ENCODE assay signal across 15 cellular contexts in the genomic region with DNA sequence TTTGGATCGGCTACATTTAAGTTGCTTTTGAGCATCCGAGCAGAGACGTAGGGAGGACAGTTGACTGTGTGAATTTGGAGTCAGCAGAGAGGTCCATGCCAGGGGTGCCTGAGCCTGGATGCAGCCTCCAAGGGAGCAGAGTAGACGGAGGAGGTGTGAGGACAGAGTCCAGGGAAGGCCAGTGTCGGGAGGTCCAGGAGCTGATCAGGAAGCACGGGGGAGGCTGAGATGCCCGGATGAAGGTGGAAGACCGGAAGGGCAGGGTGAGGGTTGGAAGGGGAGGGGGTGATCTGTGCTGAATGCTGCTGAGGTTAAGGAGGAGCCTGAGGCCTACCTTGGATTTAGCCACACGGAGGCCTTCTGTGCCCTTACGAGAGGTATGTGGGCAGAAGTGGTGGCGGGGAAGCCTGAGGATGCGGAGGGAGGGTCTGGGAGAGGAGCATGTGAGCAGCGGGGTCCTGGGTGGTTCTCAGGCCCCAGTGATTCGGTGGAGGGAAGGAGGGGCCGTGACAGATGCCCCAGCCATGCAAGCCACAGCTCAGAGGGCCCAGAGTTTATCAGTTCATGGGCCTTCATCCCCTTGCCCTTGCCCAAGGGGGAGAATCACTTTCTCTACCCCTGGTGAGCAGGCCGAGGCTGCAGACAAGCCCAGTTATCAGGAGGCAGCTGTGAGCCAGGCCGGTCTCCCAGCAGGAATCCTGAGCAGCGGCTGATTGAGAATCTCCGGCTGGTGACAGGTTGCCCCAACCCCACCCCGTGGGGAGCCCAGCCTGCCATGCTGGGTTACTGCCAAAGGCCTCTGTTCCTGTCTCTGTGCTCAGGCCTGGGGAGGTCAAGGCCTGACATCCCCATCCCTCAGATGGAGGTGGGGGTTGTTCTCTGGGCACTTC. TPM values are rescaled to one million over a fixed set of nuclear protein-coding genes. Genes with fewer than 3 reads are reported as not detected.
DNase-seq lines count a peak whose midpoint lies in the region; ATAC-seq, FAIRE-seq and TF ChIP-seq lines count a peak whose summit lies in the region.
"Had no signal": no experiment of that assay in that cellular context is flagged by ENCODE, and none has a peak within 500 bp of the region (broad histone marks: within the 10 kb centered on the region; RNA-seq: fewer than 3 reads in every experiment).

No MANE protein-coding gene starts in this region.

- peak overlapping the region; percentile 24 for H2AFZ ChIP-seq in neuronal stem cell (ENCODE audit: low read length)

- CTCF ChIA-PET in HEK293 (lab: Yijun Ruan, JAX): no interaction called here

- H4K91ac ChIP-seq in neuronal stem cell (ENCODE audit: low read depth, low read length, poor library complexity): no peak overlapping the region

- H3K18ac ChIP-seq in neuronal stem cell (ENCODE audit: low read length): peak overlapping the region; percentile 84

- H3K9me3 ChIP-seq in HEK293 (ENCODE audit: control insufficient read depth, insufficient read depth, low read depth, low read length): no peaks in the 10 kb centered on the region
- peaks cover 2% of the 10 kb centered on the region for H3K9me3 ChIP-seq in WERI-Rb-1 (ENCODE audit: severe bottlenecking)
- no peaks in the 10 kb centered on the region for H3K9me3 ChIP-seq in neuronal stem cell (replicated peaks in 1 of 2; ENCODE audit: control insufficient read depth in 2 of 2, insufficient read depth in 1 of 2, low read depth in 1 of 2, low read length in 2 of 2)

- peak overlapping the region; percentile 61 for H2BK15ac ChIP-seq in neuronal stem cell (ENCODE audit: low read length)

- H3K27me3 ChIP-seq in WERI-Rb-1 (ENCODE audit: insufficient read depth, low read depth, severe bottlenecking): no peaks in the 10 kb centered on the region
- H3K27me3 ChIP-seq in neuronal stem cell (ENCODE audit: control insufficient read depth in 3 of 3, insufficient read depth in 3 of 3, low read depth in 1 of 3, low read length in 3 of 3): no peaks in the 10 kb centered on the region

- H3K4me1 ChIP-seq in HEK293 (ENCODE audit: control insufficient read depth, insufficient read depth, low read length) (no peaks in the 10 kb centered on the region), neuronal stem cell (ENCODE audit: control insufficient read depth in 2 of 2, insufficient read depth in 1 of 2, low read depth in 1 of 2, low read length in 2 of 2) (peaks cover 9 to 15% of the 10 kb centered on the region in 2 donors)

- TF ChIP-seq CTCF in HEK293 (tag by site-specific recombination; IDR thresholded peaks at IDR 0.05): no peak
- TF ChIP-seq CTCF in WERI-Rb-1 (IDR thresholded peaks at IDR 0.05; ENCODE audit: low read depth, low read length): no peak
- no peak for TF ChIP-seq CTCF in lower leg skin (IDR thresholded peaks at IDR 0.05)

- no peak overlapping the region for H3K9ac ChIP-seq in neuronal stem cell (ENCODE audit: low read depth, low read length, poor library complexity)

- no peaks in the 10 kb centered on the region for H3K79me1 ChIP-seq in neuronal stem cell (ENCODE audit: low read depth, low read length)

- H3K36me3 ChIP-seq in HEK293 (ENCODE audit: control insufficient read depth in 2 of 2, insufficient read depth in 1 of 2, low read length in 2 of 2) (no peaks in the 10 kb centered on the region), WERI-Rb-1 (no peaks in the 10 kb centered on the region), neuronal stem cell (replicated peaks in 1 of 2; ENCODE audit: control insufficient read depth in 2 of 2, insufficient read depth in 2 of 2, low read length in 2 of 2) (peaks cover 2 to 3% of the 10 kb centered on the region in 2 donors)

- H2BK120ac ChIP-seq in neuronal stem cell (ENCODE audit: low read depth, low read length): no peak overlapping the region

- no peak for TF ChIP-seq POLR2A in lower leg skin (IDR thresholded peaks at IDR 0.05)

- H3K4ac ChIP-seq in neuronal stem cell (ENCODE audit: low read length): no peak overlapping the region

- H3K27ac ChIP-seq in HEK293 (ENCODE audit: extremely low read depth, low read depth, low read length) (no peak overlapping the region), WERI-Rb-1 (peak overlapping the region; percentile 12; the same call in 1 of the 2 replicates), neuronal stem cell (replicated peaks; ENCODE audit: low read length) (no peak overlapping the region)
- H3K27ac ChIP-seq: 22Rv1, HL-60 had no signal

- peak; percentile 32 for DNase-seq in NCI-H146 (lab: John Stamatoyannopoulos, UW)
- DNase-seq in NCI-H146 treated with DMSO at 0.1 percent for 48 hours (lab: John Stamatoyannopoulos, UW; ENCODE audit: unreplicated experiment): no peak
- DNase-seq in WERI-Rb-1: peak; percentile 26
- DNase-seq in neuronal stem cell (ENCODE audit: low spot score): no peak
- DNase-seq in frontal cortex (ENCODE audit: low spot score in 2 of 2): no peak
- DNase-seq in lower leg skin (ENCODE audit: low spot score in 2 of 2): no peak
- DNase-seq: KBM-7, NCI-H187, Right ventricle myocardium superior, T-helper 17 cell had no signal

- no peak overlapping the region for H2AK5ac ChIP-seq in neuronal stem cell (ENCODE audit: low read depth, low read length)

- H3K23ac ChIP-seq in neuronal stem cell (ENCODE audit: low read depth, low read length, poor library complexity): no peak overlapping the region

- no peak overlapping the region for H3K4me2 ChIP-seq in neuronal stem cell (ENCODE audit: insufficient read depth, low read length, poor library complexity, severe bottlenecking)

- H2BK5ac ChIP-seq in neuronal stem cell (ENCODE audit: low read length): no peak overlapping the region

- FAIRE-seq in frontal cortex (lab: Jason Lieb, UNC): no peak

- intact Hi-C loops in lower leg skin (cut with DNase I; ENCODE audit: low total_unique reads): no loop called here

- POLR2A ChIA-PET in HEK293 (lab: Yijun Ruan, JAX): no interaction called here

- H4K8ac ChIP-seq in neuronal stem cell (ENCODE audit: low read depth, low read length): no peak overlapping the region

- no peak overlapping the region for H3K14ac ChIP-seq in neuronal stem cell (ENCODE audit: low read length)

- H3K4me3 ChIP-seq in HEK293 (ENCODE audit: low read depth, low read length) (no peak overlapping the region), WERI-Rb-1 (ENCODE audit: low read depth, low read length) (no peak overlapping the region), neuronal stem cell (ENCODE audit: low read length in 2 of 2) (no peak overlapping the region), lower leg skin (ENCODE audit: low read depth, poor library complexity, severe bottlenecking) (no peak overlapping the region)

- WGBS in neuronal stem cell (ENCODE audit: extremely low coverage in 2 of 2, insufficient read length in 2 of 2, insufficient replicate concordance in 1 of 2), 2 donors: no CpG with 5 or more reads among the region's 20 CpGs
- 80 to 81% methylated on average over 19 to 20 of the region's 20 CpGs for WGBS in lower leg skin, 2 donors

- no peak overlapping the region for H2BK12ac ChIP-seq in neuronal stem cell (ENCODE audit: low read length)

- no peak for ATAC-seq in GM21528 (IDR thresholded peaks at IDR 0.05; ENCODE audit: low FRiP score, unreplicated experiment)
- ATAC-seq: Panc1, T-helper 17 cell had no signal

TF ChIP-seq in HEK293, 187 proteins besides CTCF, POLR2A, EP300 and RAD21:
- TF ChIP-seq WT1 (tag by site-specific recombination; IDR thresholded peaks at IDR 0.05) (no peak), ZFP3 (tag by site-specific recombination; IDR thresholded peaks at IDR 0.05; ENCODE audit: low read depth) (no peak), ZNF394 (tag by site-specific recombination; IDR thresholded peaks at IDR 0.05; ENCODE audit: borderline replicate concordance) (no peak), ZNF571 (tag by site-specific recombination; IDR thresholded peaks at IDR 0.05) (no peak), KLF1 (tag by site-specific recombination; IDR thresholded peaks at IDR 0.05) (no peak), ZNF292 (tag by site-specific recombination; IDR thresholded peaks at IDR 0.05; ENCODE audit: borderline replicate concordance, low read depth) (no peak), ZNF555 (tag by site-specific recombination; conservative IDR thresholded peaks at IDR 0.05) (no peak), ZIC2 (tag by site-specific recombination; IDR thresholded peaks at IDR 0.05) (peak; percentile 98), ZNF48 (tag by site-specific recombination; IDR thresholded peaks at IDR 0.05) (no peak)

RNA-seq across cellular contexts. Expression of gene ACTL8, which starts 53.9 kb away (rescaled TPM):
- polyA plus RNA-seq in neuronal stem cell (2013, experiment 1 of 2): not detected
- not detected for polyA plus RNA-seq in neuronal stem cell (2013, experiment 2 of 2)
- total RNA-seq in frontal cortex (under 0.01 TPM), lower leg skin (not detected)
- total RNA-seq: Right ventricle myocardium superior, T-helper 17 cell had no signal

Comparison
In these comparisons a context has a peak if more than half of its experiments do, and no peak if none do; other contexts are left out.
1. DNase-seq: peak in NCI-H146 (single experiment) and WERI-Rb-1 (single experiment); none in NCI-H146 treated with DMSO at 0.1 percent for 48 hours (single experiment), neuronal stem cell (single experiment), frontal cortex (0 of 2) and lower leg skin (0 of 2).